In genomic region chr7:152286972-152287371, GRCh38 we compare ENCODE assay signal across 8 cellular contexts.
DNase-seq lines count a peak whose midpoint lies in the region; ATAC-seq, FAIRE-seq and TF ChIP-seq lines count a peak whose summit lies in the region.
"Not testable (repeated sequence)": the region's sequence is repeated elsewhere in the genome, so short reads cannot be mapped to it uniquely, and the experiment has no call there.

No MANE protein-coding gene starts in this region.

- H3K4me1 ChIP-seq in SJSA1 (replicated peaks); K562 (replicated peaks in 1 of 2; ENCODE audit: control insufficient read depth in 2 of 2, insufficient read depth in 2 of 2, low read length in 2 of 2); neural progenitor cell; aorta (ENCODE audit: control insufficient read depth in 1 of 2, insufficient read depth in 2 of 2, low read length in 2 of 2): not testable (repeated sequence)

- not testable (repeated sequence) for H3K27ac Mint-ChIP-seq in neural progenitor cell

- not testable (repeated sequence) for H4K20me1 ChIP-seq in K562 (replicated peaks; ENCODE audit: control insufficient read depth, insufficient read depth, low read length); neural progenitor cell (ENCODE audit: low read depth)

- BruUV-seq in K562 (replicated peaks; lab: Mats Ljungman, UMichigan), result not testable (repeated sequence)

- peaks cover 12% of the 10 kb centered on the region for H3K9me3 Mint-ChIP-seq in neural progenitor cell

- not testable (repeated sequence) for H3K27me3 Mint-ChIP-seq in neural progenitor cell (ENCODE audit: insufficient read depth, low read depth)

- not testable (repeated sequence) for H3F3A ChIP-seq in neural progenitor cell (ENCODE audit: low read depth)

- H3K9me1 ChIP-seq in K562 (ENCODE audit: control insufficient read depth, insufficient read depth, low read length), result not testable (repeated sequence)

- H3K27ac ChIP-seq in SJSA1 (0 out of 2 replicates have a peak overlapping the region, but pooled peaks have one; percentile 24), neural progenitor cell (peak overlapping the region; percentile 2)
- not testable (repeated sequence) for H3K27ac ChIP-seq in K562 (ENCODE audit: extremely low read depth, low read depth, low read length); aorta (ENCODE audit: low read depth in 1 of 2, low read length in 2 of 2)

- in situ Hi-C loops in K562 (cut with MboI), result not testable (repeated sequence)

- not testable (repeated sequence) for H3K9me3 ChIP-seq in SJSA1 (replicated peaks); K562 (replicated peaks; ENCODE audit: control insufficient read depth, insufficient read depth, low read depth, low read length); neural progenitor cell (ENCODE audit: low read depth); aorta (ENCODE audit: control insufficient read depth, low read length)

- intact Hi-C loops in K562 (cut with micrococcal nuclease); left colon (cut with DNase I, micrococcal nuclease); aorta (cut with DNase I): not testable (repeated sequence)

- POLR2A ChIA-PET in K562 (lab: Yijun Ruan, JAX), result not testable (repeated sequence)

- not testable (repeated sequence) for FAIRE-seq in K562 (lab: Jason Lieb, UNC)

- peak; percentile 80 for ATAC-seq in K562
- ATAC-seq in esophagus mucosa, result peak; percentile 39
- peak; percentile 12 for ATAC-seq in left colon
- ATAC-seq in omental fat pad (ENCODE audit: low FRiP score), result peak; percentile 60
- ATAC-seq in stimulated activated naive CD8-positive, alpha-beta T cell treated with anti-CD3 and anti-CD28 coated beads, Interleukin-15, Interleukin-2, amounts not matched to agents 100 U/mL and 50 U/mL, for 24 hours, result peak; percentile 32
- ATAC-seq in aorta (ENCODE audit: low FRiP score), result peak; percentile 37

- H3K27me3 ChIP-seq in SJSA1 (replicated peaks); K562 (ENCODE audit: control insufficient read depth in 2 of 2, insufficient read depth in 2 of 2, low read length in 2 of 2); neural progenitor cell; aorta (ENCODE audit: control insufficient read depth in 1 of 2, insufficient read depth in 2 of 2, low read length in 1 of 2): not testable (repeated sequence)

- H3K79me2 ChIP-seq in K562 (ENCODE audit: control insufficient read depth, insufficient read depth, low read length); neural progenitor cell (ENCODE audit: low read depth): not testable (repeated sequence)

- peaks cover 16% of the 10 kb centered on the region for H3K36me3 Mint-ChIP-seq in neural progenitor cell

- not testable (repeated sequence) for H3K36me3 ChIP-seq in SJSA1; K562 (ENCODE audit: control insufficient read depth, insufficient read depth, low read length); aorta (ENCODE audit: control insufficient read depth in 1 of 2, insufficient read depth in 2 of 2, low read length in 1 of 2)
- peaks cover 13% of the 10 kb centered on the region for H3K36me3 ChIP-seq in neural progenitor cell

- H3K4me3 Mint-ChIP-seq in neural progenitor cell, result not testable (repeated sequence)

- DNase-seq in SJSA1 (ENCODE audit: low read depth in 1 of 2, low spot score in 2 of 2), result peak in 1 of 2 experiments; percentile 13
- peak in 2 of 4 experiments; percentile 10 to 16 for DNase-seq in K562 (ENCODE audit: extremely low read depth in 1 of 4, low spot score in 3 of 4)
- not testable (repeated sequence) for DNase-seq in left colon; neural progenitor cell (ENCODE audit: low spot score); omental fat pad (ENCODE audit: low spot score); stimulated activated naive CD8-positive, alpha-beta T cell treated with anti-CD3 and anti-CD28 coated beads, Interleukin-15, Interleukin-2, amounts not matched to agents 100 U/mL and 50 U/mL, for 24 hours; aorta

- CTCF ChIA-PET in K562 (lab: Yijun Ruan, JAX; ENCODE audit: low intra/inter-chr PET ratio), result not testable (repeated sequence)

- not testable (repeated sequence) for TF ChIP-seq EP300 in K562 (IDR thresholded peaks at IDR 0.05; ENCODE audit: low read length)

- TF ChIP-seq POLR2A in K562 (conservative IDR thresholded peaks at IDR 0.05), result not testable (repeated sequence)

- H3K4me3 ChIP-seq in SJSA1; K562; neural progenitor cell; aorta (ENCODE audit: low read length in 2 of 2): not testable (repeated sequence)

- WGBS in K562 (ENCODE audit: insufficient coverage, low coverage, missing lambda C conversion rate), result 51% methylated on average over 2 of the region's 3 CpGs
- whole genome bisulfite sequencing in aorta, 2 donors, result 90 to 95% methylated on average over 3 of the region's 3 CpGs

- not testable (repeated sequence) for H3K4me2 ChIP-seq in K562 (ENCODE audit: insufficient read depth, low read length); neural progenitor cell

- not testable (repeated sequence) for TF ChIP-seq RAD21 in K562 (CRISPR knock-in tag; conservative IDR thresholded peaks at IDR 0.05 in 1 of 2, IDR thresholded peaks at IDR 0.05 in 1 of 2)

- H3K4me1 Mint-ChIP-seq in neural progenitor cell, result not testable (repeated sequence)

- not testable (repeated sequence) for H2AFZ ChIP-seq in K562 (ENCODE audit: low read depth, low read length); neural progenitor cell (replicated peaks)

- not testable (repeated sequence) for H3K9ac ChIP-seq in K562 (ENCODE audit: insufficient read depth in 1 of 2, low read depth in 2 of 2, low read length in 2 of 2); neural progenitor cell

- not testable (repeated sequence) for TF ChIP-seq CTCF in K562 (IDR thresholded peaks at IDR 0.05 in 2 of 3, conservative IDR thresholded peaks at IDR 0.05 in 1 of 3; ENCODE audit: insufficient read depth in 2 of 3, low read depth in 1 of 3, low read length in 3 of 3); neural progenitor cell (IDR thresholded peaks at IDR 0.05); omental fat pad (IDR thresholded peaks at IDR 0.05)

TF ChIP-seq in K562, 482 proteins besides CTCF, POLR2A, EP300 and RAD21:
- TF ChIP-seq EGR1 (conservative IDR thresholded peaks at IDR 0.05), result peak; percentile 66

Comparison
In these comparisons a context has a peak if more than half of its experiments do, and no peak if none do; other contexts are left out.
1. ATAC-seq: peak in every context shown above with its lines; median percentile 80 in K562; 60 in omental fat pad; 39 in esophagus mucosa; 37 in aorta; 32 in stimulated activated naive CD8-positive, alpha-beta T cell treated with anti-CD3 and anti-CD28 coated beads, Interleukin-15, Interleukin-2, amounts not matched to agents 100 U/mL and 50 U/mL, for 24 hours; 12 in left colon.